In the genomic region with DNA sequence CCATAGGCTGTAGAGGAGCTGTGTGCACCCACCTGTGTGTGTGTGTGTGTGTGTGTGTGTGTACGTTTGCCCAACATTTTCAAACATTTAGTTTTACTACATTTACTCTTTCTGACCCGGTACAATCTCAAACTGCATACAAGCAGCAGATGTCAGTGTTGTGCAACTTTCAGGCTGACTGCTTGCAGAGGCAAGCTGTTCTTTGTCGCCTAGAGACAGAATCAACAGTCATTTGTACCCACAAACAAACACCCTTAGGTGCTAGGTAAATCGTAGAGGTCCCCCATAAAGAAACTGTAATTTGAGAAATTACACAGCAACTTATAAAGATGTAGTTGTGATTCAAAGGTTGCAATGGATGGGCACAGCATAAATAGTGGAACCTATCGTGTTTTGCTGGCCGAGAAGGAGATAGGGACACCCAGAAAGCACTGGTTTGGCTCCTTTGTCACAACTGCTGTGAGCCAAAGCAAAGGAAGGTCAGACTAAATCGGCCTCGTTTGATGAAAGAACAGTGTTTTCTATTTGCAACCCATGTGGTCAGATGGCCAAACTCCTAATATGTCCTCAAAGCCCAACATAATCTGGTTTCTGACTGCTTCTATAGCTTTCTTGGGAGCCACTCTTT, we compare ENCODE assay signal across 8 cellular contexts.
DNase-seq lines count a peak whose midpoint lies in the region; ATAC-seq and TF ChIP-seq lines count a peak whose summit lies in the region.

No MANE protein-coding gene starts in this region.

- TF ChIP-seq CTCF in endodermal cell (conservative IDR thresholded peaks at IDR 0.05) = peak; percentile 78

- H3K27me3 Mint-ChIP-seq in endodermal cell (ENCODE audit: insufficient read depth) = peaks cover 1% of the 10 kb centered on the region

- H3K4me1 ChIP-seq in endodermal cell (ENCODE audit: control insufficient read depth, insufficient read depth, low read length) = peaks cover 9% of the 10 kb centered on the region
- H3K4me1 ChIP-seq in neuronal stem cell (ENCODE audit: control insufficient read depth in 2 of 2, insufficient read depth in 1 of 2, low read depth in 1 of 2, low read length in 2 of 2) = peaks cover 0 to 3% of the 10 kb centered on the region in 2 donors

- no peak overlapping the region for H2BK120ac ChIP-seq in neuronal stem cell (ENCODE audit: low read depth, low read length)

- H3K4me3 ChIP-seq in H7 (ENCODE audit: insufficient read depth, low read depth, low read length) (no peak overlapping the region), endodermal cell (ENCODE audit: low read length) (no peak overlapping the region), neuronal stem cell (ENCODE audit: low read length in 2 of 2) (no peak overlapping the region)

- H3K18ac ChIP-seq in neuronal stem cell (ENCODE audit: low read length) = no peak overlapping the region

- peak overlapping the region; percentile 1 for H2AFZ ChIP-seq in neuronal stem cell (ENCODE audit: low read length)

- H3K4me1 Mint-ChIP-seq in endodermal cell = peaks cover 8% of the 10 kb centered on the region

- no peak overlapping the region for H2BK15ac ChIP-seq in neuronal stem cell (ENCODE audit: low read length)

- H3K27me3 ChIP-seq in H7 (ENCODE audit: control insufficient read depth, insufficient read depth, low read length) = no peaks in the 10 kb centered on the region
- H3K27me3 ChIP-seq in endodermal cell (ENCODE audit: control insufficient read depth, insufficient read depth, low read length, poor library complexity, severe bottlenecking) = no peaks in the 10 kb centered on the region
- H3K27me3 ChIP-seq in neuronal stem cell (ENCODE audit: control insufficient read depth in 3 of 3, insufficient read depth in 3 of 3, low read depth in 1 of 3, low read length in 3 of 3) = no peaks in the 10 kb centered on the region

- H2BK12ac ChIP-seq in neuronal stem cell (ENCODE audit: low read length) = no peak overlapping the region

- H3K14ac ChIP-seq in neuronal stem cell (ENCODE audit: low read length) = no peak overlapping the region

- DNase-seq in H7 = peak; percentile 3
- peak; percentile 23 for DNase-seq in NCI-H446 treated with DMSO at 0.1 percent for 48 hours (lab: John Stamatoyannopoulos, UW)
- DNase-seq in endodermal cell = peak; percentile 74
- DNase-seq in neuronal stem cell (ENCODE audit: low spot score) = peak; percentile 45
- DNase-seq in 8988T = no peak
- no peak for DNase-seq in LoVo (ENCODE audit: low spot score)

- H3K36me3 Mint-ChIP-seq in endodermal cell (ENCODE audit: low read depth) = peaks cover 1% of the 10 kb centered on the region

- no peak overlapping the region for H2AK5ac ChIP-seq in neuronal stem cell (ENCODE audit: low read depth, low read length)

- no peak overlapping the region for H2BK5ac ChIP-seq in neuronal stem cell (ENCODE audit: low read length)

- no peak overlapping the region for H3K27ac Mint-ChIP-seq in endodermal cell

- no peaks in the 10 kb centered on the region for H3K79me1 ChIP-seq in neuronal stem cell (ENCODE audit: low read depth, low read length)

- no peak overlapping the region for H3K23ac ChIP-seq in neuronal stem cell (ENCODE audit: low read depth, low read length, poor library complexity)

- peak overlapping the region; percentile 38 for H3K9ac ChIP-seq in endodermal cell (ENCODE audit: extremely low read depth, low read length, poor library complexity, severe bottlenecking)
- no peak overlapping the region for H3K9ac ChIP-seq in neuronal stem cell (ENCODE audit: low read depth, low read length, poor library complexity)

- H4K8ac ChIP-seq in neuronal stem cell (ENCODE audit: low read depth, low read length) = no peak overlapping the region

- H3K4ac ChIP-seq in neuronal stem cell (ENCODE audit: low read length) = no peak overlapping the region

- no peak overlapping the region for H4K91ac ChIP-seq in neuronal stem cell (ENCODE audit: low read depth, low read length, poor library complexity)

- peaks cover 5% of the 10 kb centered on the region for H3K9me3 ChIP-seq in endodermal cell (ENCODE audit: control insufficient read depth, low read length)
- H3K9me3 ChIP-seq in neuronal stem cell (replicated peaks in 1 of 2; ENCODE audit: control insufficient read depth in 2 of 2, insufficient read depth in 1 of 2, low read depth in 1 of 2, low read length in 2 of 2) = no peaks in the 10 kb centered on the region

- no peak overlapping the region for H3K4me2 ChIP-seq in neuronal stem cell (ENCODE audit: insufficient read depth, low read length, poor library complexity, severe bottlenecking)

- H3K4me3 Mint-ChIP-seq in endodermal cell = no peak overlapping the region

- no peaks in the 10 kb centered on the region for H3K36me3 ChIP-seq in H7 (replicated peaks; ENCODE audit: control insufficient read depth, insufficient read depth, low read length)
- H3K36me3 ChIP-seq in endodermal cell (ENCODE audit: control insufficient read depth, insufficient read depth, low read length) = no peaks in the 10 kb centered on the region
- no peaks in the 10 kb centered on the region for H3K36me3 ChIP-seq in neuronal stem cell (replicated peaks in 1 of 2; ENCODE audit: control insufficient read depth in 2 of 2, insufficient read depth in 2 of 2, low read length in 2 of 2)

- 54 to 66% methylated on average over 4 to 7 of the region's 8 CpGs for WGBS in endodermal cell (ENCODE audit: insufficient coverage in 1 of 2, insufficient read length in 1 of 2), 2 experiments
- no CpG with 5 or more reads among the region's 8 CpGs for WGBS in neuronal stem cell (ENCODE audit: extremely low coverage in 2 of 2, insufficient read length in 2 of 2, insufficient replicate concordance in 1 of 2), 2 donors

- no peak for ATAC-seq in HG03045 (IDR thresholded peaks at IDR 0.05; ENCODE audit: unreplicated experiment)
- no peak for ATAC-seq in HG02759 (IDR thresholded peaks at IDR 0.05; ENCODE audit: unreplicated experiment)

- H3K9me3 Mint-ChIP-seq in endodermal cell = peaks cover 11% of the 10 kb centered on the region

- H3K27ac ChIP-seq in endodermal cell (ENCODE audit: low read depth, low read length) (no peak overlapping the region), neuronal stem cell (replicated peaks; ENCODE audit: low read length) (no peak overlapping the region)

Comparison
In these comparisons a context has a peak if more than half of its experiments do, and no peak if none do; other contexts are left out.
1. DNase-seq: peak in H7 (single experiment), NCI-H446 treated with DMSO at 0.1 percent for 48 hours (single experiment), endodermal cell (single experiment) and neuronal stem cell (single experiment); none in 8988T (single experiment) and LoVo (single experiment).